ENCODE assay signal across 27 cellular contexts in genomic region chr3:131401978-131402377, GRCh38. TPM values are rescaled to one million over a fixed set of nuclear protein-coding genes. Genes with fewer than 3 reads are reported as not detected.
A peak's percentile ranks its signal among the peaks of the same experiment; 100 is the strongest.
DNase-seq lines count a peak whose midpoint lies in the region; TF ChIP-seq lines count a peak whose summit lies in the region.
"Had no signal": no experiment of that assay in that cellular context is flagged by ENCODE, and none has a peak within 500 bp of the region (broad histone marks: within the 10 kb centered on the region; RNA-seq: fewer than 3 reads in every experiment).

No MANE protein-coding gene starts in this region.

- peaks cover 5% of the 10 kb centered on the region; the same call in 1 of the 2 replicates for H3K9me3 Mint-ChIP-seq in HFFc6
- H3K9me3 Mint-ChIP-seq: activated CD4-positive, alpha-beta T cell treated with anti-CD3 and anti-CD28 coated beads, Interleukin-2, amount 10 ng/mL, durations not matched to agents 7 days and 5 days; central memory CD8-positive, alpha-beta T cell; stimulated activated naive CD8-positive, alpha-beta T cell treated with anti-CD3 and anti-CD28 coated beads, Interleukin-15, amount 100 ng/mL, for 72 hours had no signal

- TF ChIP-seq CTCF in HFFc6 (IDR thresholded peaks at IDR 0.05) (no peak), ascending aorta (IDR thresholded peaks at IDR 0.05) (no peak)

- H3K27ac ChIP-seq in ascending aorta = peak overlapping the region; percentile 37 to 75
- H3K27ac ChIP-seq: gastroesophageal sphincter, right atrium auricular region, tibial nerve had no signal

- peaks cover 0 to 14% of the 10 kb centered on the region in 2 donors for H3K4me1 ChIP-seq in ascending aorta
- peaks cover 8% of the 10 kb centered on the region for H3K4me1 ChIP-seq in skeletal muscle satellite cell (ENCODE audit: control insufficient read depth, insufficient read depth, low read length)
- H3K4me1 ChIP-seq: gastroesophageal sphincter, tibial nerve had no signal

- no peaks in the 10 kb centered on the region for H3K27me3 Mint-ChIP-seq in HFFc6 (ENCODE audit: insufficient read depth)
- H3K27me3 Mint-ChIP-seq: activated CD4-positive, alpha-beta T cell treated with anti-CD3 and anti-CD28 coated beads, Interleukin-2, amount 10 ng/mL, durations not matched to agents 7 days and 5 days; stimulated activated naive CD8-positive, alpha-beta T cell treated with anti-CD3 and anti-CD28 coated beads, Interleukin-15, amount 100 ng/mL, for 72 hours had no signal

- DNase-seq in HFFc6 (no peak), ascending aorta (ENCODE audit: low spot score in 2 of 2) (no peak), inferior parietal cortex (ENCODE audit: extremely low spot score) (peak; percentile 37), H4 (ENCODE audit: low spot score) (no peak), GDM1 (lab: John Stamatoyannopoulos, UW) (no peak), NCI-H146 treated with DMSO at 0.1 percent for 48 hours (lab: John Stamatoyannopoulos, UW; ENCODE audit: unreplicated experiment) (no peak), DMS53 treated with DMSO at 0.1 percent for 48 hours (lab: John Stamatoyannopoulos, UW; ENCODE audit: unreplicated experiment) (no peak)
- DNase-seq: activated CD4-positive, alpha-beta T cell treated with anti-CD3 and anti-CD28 coated beads, Interleukin-2, amount 10 ng/mL, durations not matched to agents 7 days and 5 days; activated gamma-delta T cell treated with Interleukin-2 at 50 U/mL for 16 hours; activated naive CD8-positive, alpha-beta T cell treated with anti-CD3 and anti-CD28 coated beads, Interleukin-2, amount 50 U/mL, for 24 hours; activated T-cell treated with anti-CD3 and anti-CD28 coated beads, Interleukin-2, amount 50 U/mL, for 4 hours; DMS153; mucosa of descending colon; NCI-H1048; NCI-H1694; NCI-H446 treated with DMSO at 0.1 percent for 48 hours; NCI-H774; nephron progenitor cell; RPMI8226; stimulated activated naive CD8-positive, alpha-beta T cell treated with anti-CD3 and anti-CD28 coated beads, Interleukin-15, amount 100 ng/mL, for 72 hours had no signal

- H3K4me3 Mint-ChIP-seq in HFFc6 = peak overlapping the region; percentile 80
- H3K4me3 Mint-ChIP-seq: activated CD4-positive, alpha-beta T cell treated with anti-CD3 and anti-CD28 coated beads, Interleukin-2, amount 10 ng/mL, durations not matched to agents 7 days and 5 days; activated naive CD8-positive, alpha-beta T cell treated with anti-CD3 and anti-CD28 coated beads, Interleukin-2, amount 50 U/mL, for 24 hours; activated T-cell treated with anti-CD3 and anti-CD28 coated beads, Interleukin-2, amount 50 U/mL, for 4 hours; central memory CD8-positive, alpha-beta T cell; nephron progenitor cell; stimulated activated naive CD8-positive, alpha-beta T cell treated with anti-CD3 and anti-CD28 coated beads, Interleukin-15, amount 100 ng/mL, for 72 hours; WTC11 had no signal

- H3K36me3 Mint-ChIP-seq in HFFc6 (ENCODE audit: low read depth) = peaks cover 7% of the 10 kb centered on the region; the same call in 1 of the 2 replicates

- H3K36me3 ChIP-seq in ascending aorta (no peaks in the 10 kb centered on the region), skeletal muscle satellite cell (ENCODE audit: insufficient read depth, low read length) (no peaks in the 10 kb centered on the region)
- H3K36me3 ChIP-seq: gastroesophageal sphincter, right atrium auricular region, tibial nerve had no signal

- intact Hi-C loops in ascending aorta (cut with DNase I) = loop anchor here (1.0 kb wide), 1 partner anchor 21 kb away; the partner anchor contains the start of gene NUDT16

- peak overlapping the region; percentile 94 for H3K27ac Mint-ChIP-seq in HFFc6
- H3K27ac Mint-ChIP-seq: activated naive CD8-positive, alpha-beta T cell treated with anti-CD3 and anti-CD28 coated beads, Interleukin-2, amount 50 U/mL, for 24 hours; nephron progenitor cell; stimulated activated naive CD8-positive, alpha-beta T cell treated with anti-CD3 and anti-CD28 coated beads, Interleukin-15, amount 100 ng/mL, for 72 hours; WTC11 had no signal

- H3K27me3 ChIP-seq in ascending aorta (no peaks in the 10 kb centered on the region), skeletal muscle satellite cell (ENCODE audit: control insufficient read depth, insufficient read depth, low read length) (no peaks in the 10 kb centered on the region)
- H3K27me3 ChIP-seq: gastroesophageal sphincter, right atrium auricular region, tibial nerve had no signal

- peak overlapping the region; percentile 26 for H3K4me2 ChIP-seq in skeletal muscle satellite cell (ENCODE audit: low read length)

- peaks cover 31% of the 10 kb centered on the region for H3K4me1 Mint-ChIP-seq in HFFc6 (ENCODE audit: low read depth)
- H3K4me1 Mint-ChIP-seq: activated CD4-positive, alpha-beta T cell treated with anti-CD3 and anti-CD28 coated beads, Interleukin-2, amount 10 ng/mL, durations not matched to agents 7 days and 5 days; activated naive CD8-positive, alpha-beta T cell treated with anti-CD3 and anti-CD28 coated beads, Interleukin-2, amount 50 U/mL, for 24 hours; central memory CD8-positive, alpha-beta T cell; stimulated activated naive CD8-positive, alpha-beta T cell treated with anti-CD3 and anti-CD28 coated beads, Interleukin-15, amount 100 ng/mL, for 72 hours; WTC11 had no signal

- no peak overlapping the region for H3K9ac ChIP-seq in skeletal muscle satellite cell (ENCODE audit: low read depth, low read length)

- no peak overlapping the region for H3K4me3 ChIP-seq in ascending aorta
- H3K4me3 ChIP-seq in skeletal muscle satellite cell (ENCODE audit: low read length) = no peak overlapping the region
- H3K4me3 ChIP-seq: gastroesophageal sphincter, lung, mucosa of descending colon, right atrium auricular region, tibial nerve had no signal

- H3K9me3 ChIP-seq in ascending aorta (peaks cover 0 to 6% of the 10 kb centered on the region in 2 donors), skeletal muscle satellite cell (replicated peaks; ENCODE audit: low read length) (peaks cover 2% of the 10 kb centered on the region)
- H3K9me3 ChIP-seq: mucosa of descending colon had no signal

RNA-seq across cellular contexts. Expression of gene NUDT16, which starts 20.4 kb away (rescaled TPM):
- 10 to 100 TPM; 18.3 to 21.3 (median 19.7) TPM for total RNA-seq in HFFc6 (2021; fragmentation: NEBNext Ultra II Directional; extraction: Animal tissue kit (Norgen Biotek cat#: 25700))
- total RNA-seq in ascending aorta = 41.0 TPM
- 13.2 and 13.3 TPM in 2 replicates for total RNA-seq in skeletal muscle satellite cell (2012; rRNA removed)
- total RNA-seq in H4 (2014; rRNA removed; shearing (Covaris generic)) = 7.9 and 9.0 TPM in 2 replicates
